ENCODE assay signal across 13 cellular contexts in the genomic region with DNA sequence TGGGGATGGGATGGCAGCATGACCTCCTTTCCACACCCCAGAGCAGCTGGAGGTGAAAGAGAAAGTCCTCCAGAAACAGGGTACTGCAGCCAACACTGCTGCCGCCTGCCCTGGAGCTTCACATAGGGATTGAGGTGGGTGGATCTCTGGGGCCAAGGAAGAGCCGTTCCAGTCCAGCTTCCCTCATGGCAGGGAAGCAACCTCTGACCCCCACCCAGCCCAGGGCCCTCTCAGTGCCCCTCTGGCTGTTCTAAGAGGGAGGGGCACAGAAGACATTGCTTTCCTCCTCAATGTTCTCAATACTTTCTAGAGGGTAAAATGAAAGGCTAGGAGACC. TPM values are rescaled to one million over a fixed set of nuclear protein-coding genes. Genes with fewer than 3 reads are reported as not detected.
DNase-seq lines count a peak whose midpoint lies in the region; ATAC-seq and TF ChIP-seq lines count a peak whose summit lies in the region.
"Had no signal": no experiment of that assay in that cellular context is flagged by ENCODE, and none has a peak within 500 bp of the region (broad histone marks: within the 10 kb centered on the region; RNA-seq: fewer than 3 reads in every experiment).

No MANE protein-coding gene starts in this region.

- H3K36me3 ChIP-seq in OCI-LY3 (replicated peaks; ENCODE audit: low read depth, low read length), result peaks cover 23% of the 10 kb centered on the region
- H3K36me3 ChIP-seq in osteoblast (ENCODE audit: insufficient read depth, low read length), result no peaks in the 10 kb centered on the region
- H3K36me3 ChIP-seq in GM23338 (ENCODE audit: insufficient read depth), result no peaks in the 10 kb centered on the region
- H3K36me3 ChIP-seq: transverse colon had no signal

- H3K27me3 ChIP-seq in OCI-LY3 (ENCODE audit: low read depth, low read length) (no peaks in the 10 kb centered on the region), osteoblast (ENCODE audit: insufficient read depth, low read length) (peaks cover 50% of the 10 kb centered on the region), GM23338 (ENCODE audit: insufficient read depth) (no peaks in the 10 kb centered on the region)
- H3K27me3 ChIP-seq: transverse colon had no signal

- H3K27ac ChIP-seq in OCI-LY3 (ENCODE audit: low read length) (peak overlapping the region; percentile 26), osteoblast (ENCODE audit: low read depth, low read length) (no peak overlapping the region), GM23338 (ENCODE audit: low read depth) (no peak overlapping the region)
- H3K27ac ChIP-seq: transverse colon had no signal

- H3K4me3 ChIP-seq in OCI-LY3 (ENCODE audit: low read length), result peak overlapping the region; percentile 49
- H3K4me3 ChIP-seq in osteoblast (ENCODE audit: insufficient read depth, low read length), result no peak overlapping the region
- no peak overlapping the region for H3K4me3 ChIP-seq in GM23338
- H3K4me3 ChIP-seq: transverse colon had no signal

- peak; percentile 68 for DNase-seq in activated CD4-positive, alpha-beta T cell treated with anti-CD3 and anti-CD28 coated beads, Interleukin-2, amount 10 ng/mL, durations not matched to agents 24 days and 14 days
- no peak for DNase-seq in activated CD4-positive, alpha-beta T cell treated with anti-CD3 and anti-CD28 coated beads for 4 hours
- DNase-seq in central memory CD8-positive, alpha-beta T cell (ENCODE audit: low spot score in 2 of 2), result no peak
- peak; percentile 63 for DNase-seq in osteoblast (ENCODE audit: insufficient read length, low spot score, missing footprints)
- DNase-seq in SW480 (ENCODE audit: low spot score), result no peak
- no peak for DNase-seq in T1000 (lab: John Stamatoyannopoulos, UW)
- no peak for DNase-seq in GM23338 (ENCODE audit: low spot score)
- DNase-seq: ACHN; activated CD4-positive, alpha-beta T cell treated with anti-CD3 and anti-CD28 coated beads for 48 hours; MV-4-11; SW 1271; transverse colon had no signal

- H3K27ac Mint-ChIP-seq in activated CD4-positive, alpha-beta T cell treated with anti-CD3 and anti-CD28 coated beads, Interleukin-2, amount 10 ng/mL, durations not matched to agents 24 days and 14 days, result peak overlapping the region; percentile 97
- peak overlapping the region; percentile 96 for H3K27ac Mint-ChIP-seq in central memory CD8-positive, alpha-beta T cell (ENCODE audit: low read depth)
- H3K27ac Mint-ChIP-seq in GM23338, result no peak overlapping the region

- H3K4me1 Mint-ChIP-seq in activated CD4-positive, alpha-beta T cell treated with anti-CD3 and anti-CD28 coated beads, Interleukin-2, amount 10 ng/mL, durations not matched to agents 24 days and 14 days, result peaks cover 84% of the 10 kb centered on the region
- H3K4me1 Mint-ChIP-seq in central memory CD8-positive, alpha-beta T cell, result peaks cover 91% of the 10 kb centered on the region
- H3K4me1 Mint-ChIP-seq in GM23338, result peaks cover 72% of the 10 kb centered on the region

- intact Hi-C loops in activated CD4-positive, alpha-beta T cell treated with anti-CD3 and anti-CD28 coated beads, Interleukin-2, amount 10 ng/mL, durations not matched to agents 24 days and 14 days (cut with micrococcal nuclease), result loop anchor here (5.0 kb wide), 1 partner anchor 665 kb away; no protein-coding TSS in a partner anchor

- peak overlapping the region; percentile 53 for H3K9ac ChIP-seq in OCI-LY3 (ENCODE audit: low read length)

- no peak overlapping the region for H2AFZ ChIP-seq in OCI-LY3 (ENCODE audit: low read depth, low read length)
- H2AFZ ChIP-seq in osteoblast (ENCODE audit: low read length), result no peak overlapping the region
- no peak overlapping the region for H2AFZ ChIP-seq in GM23338

- no peaks in the 10 kb centered on the region for H3K9me3 Mint-ChIP-seq in activated CD4-positive, alpha-beta T cell treated with anti-CD3 and anti-CD28 coated beads, Interleukin-2, amount 10 ng/mL, durations not matched to agents 24 days and 14 days
- no peaks in the 10 kb centered on the region for H3K9me3 Mint-ChIP-seq in central memory CD8-positive, alpha-beta T cell
- no peaks in the 10 kb centered on the region for H3K9me3 Mint-ChIP-seq in GM23338

- H3K27me3 Mint-ChIP-seq in activated CD4-positive, alpha-beta T cell treated with anti-CD3 and anti-CD28 coated beads, Interleukin-2, amount 10 ng/mL, durations not matched to agents 24 days and 14 days, result no peaks in the 10 kb centered on the region
- H3K27me3 Mint-ChIP-seq in central memory CD8-positive, alpha-beta T cell, result no peaks in the 10 kb centered on the region
- H3K27me3 Mint-ChIP-seq in GM23338 (ENCODE audit: insufficient read depth, low read depth, poor library complexity), result peaks cover 30% of the 10 kb centered on the region

- no peak for ATAC-seq in central memory CD8-positive, alpha-beta T cell (replicated peaks; ENCODE audit: extremely low read depth, poor library complexity, severe bottlenecking)
- no peak for ATAC-seq in GM23338

- peaks cover 58% of the 10 kb centered on the region for H4K20me1 ChIP-seq in OCI-LY3 (ENCODE audit: insufficient read depth, low read length)
- H4K20me1 ChIP-seq in osteoblast (ENCODE audit: insufficient read depth, low read length), result no peaks in the 10 kb centered on the region
- peaks cover 3% of the 10 kb centered on the region for H4K20me1 ChIP-seq in GM23338 (replicated peaks; ENCODE audit: insufficient read depth)

- H3K4me2 ChIP-seq in OCI-LY3 (ENCODE audit: low read length), result peak overlapping the region; percentile 99
- H3K4me2 ChIP-seq in osteoblast (ENCODE audit: insufficient read depth, low read length), result no peak overlapping the region
- H3K4me2 ChIP-seq in GM23338, result no peak overlapping the region

- no peaks in the 10 kb centered on the region for H3K9me3 ChIP-seq in OCI-LY3 (ENCODE audit: insufficient read depth, low read length)
- H3K9me3 ChIP-seq in osteoblast (ENCODE audit: low read depth, low read length), result no peaks in the 10 kb centered on the region
- H3K9me3 ChIP-seq: transverse colon had no signal

- no peaks in the 10 kb centered on the region for H3K9me2 ChIP-seq in GM23338 (ENCODE audit: insufficient read depth)

- peaks cover 5% of the 10 kb centered on the region; the same call in 1 of the 2 replicates for H3F3A ChIP-seq in GM23338 (replicated peaks; ENCODE audit: low read depth)

- no peak for TF ChIP-seq CTCF in OCI-LY3 (IDR thresholded peaks at IDR 0.05; ENCODE audit: low read depth, low read length)
- TF ChIP-seq CTCF in osteoblast (IDR thresholded peaks at IDR 0.05; ENCODE audit: extremely low read depth, low read depth, low read length), result no peak
- no peak for TF ChIP-seq CTCF in GM23338 (conservative IDR thresholded peaks at IDR 0.05; ENCODE audit: low read depth in 2 of 2)

- H3K36me3 Mint-ChIP-seq in activated CD4-positive, alpha-beta T cell treated with anti-CD3 and anti-CD28 coated beads, Interleukin-2, amount 10 ng/mL, durations not matched to agents 24 days and 14 days (ENCODE audit: low read depth), result peaks cover 12% of the 10 kb centered on the region
- H3K36me3 Mint-ChIP-seq in central memory CD8-positive, alpha-beta T cell (ENCODE audit: insufficient read depth), result peaks cover 13% of the 10 kb centered on the region
- H3K36me3 Mint-ChIP-seq in GM23338 (ENCODE audit: low read depth), result 0 out of 3 replicates have a peak, but pooled peaks cover 2% of the 10 kb centered on the region

- H3K79me2 ChIP-seq in OCI-LY3 (ENCODE audit: low read length), result peaks cover 99% of the 10 kb centered on the region
- no peaks in the 10 kb centered on the region for H3K79me2 ChIP-seq in osteoblast (ENCODE audit: insufficient read depth, low read length)
- peaks cover 56% of the 10 kb centered on the region for H3K79me2 ChIP-seq in GM23338 (replicated peaks; ENCODE audit: insufficient read depth)

- peak overlapping the region; percentile 77 for H3K4me3 Mint-ChIP-seq in activated CD4-positive, alpha-beta T cell treated with anti-CD3 and anti-CD28 coated beads, Interleukin-2, amount 10 ng/mL, durations not matched to agents 24 days and 14 days
- peak overlapping the region; percentile 45 for H3K4me3 Mint-ChIP-seq in central memory CD8-positive, alpha-beta T cell
- H3K4me3 Mint-ChIP-seq in GM23338, result no peak overlapping the region

- H3K4me1 ChIP-seq in OCI-LY3 (ENCODE audit: low read length) (peaks cover 92% of the 10 kb centered on the region), osteoblast (ENCODE audit: insufficient read depth, low read length) (no peaks in the 10 kb centered on the region), GM23338 (ENCODE audit: insufficient read depth) (peaks cover 59% of the 10 kb centered on the region)

TF ChIP-seq in GM23338, 12 proteins besides CTCF, POLR2A, EP300 and RAD21 (continues in another document):
- TF ChIP-seq POLR2AphosphoS5 (IDR thresholded peaks at IDR 0.05; ENCODE audit: low read depth), result no peak
- no peak for TF ChIP-seq NANOG (IDR thresholded peaks at IDR 0.05; ENCODE audit: borderline replicate concordance)
- TF ChIP-seq EZH2 (IDR thresholded peaks at IDR 0.05; ENCODE audit: low read depth, unreplicated experiment), result no peak
- TF ChIP-seq ETS1 (IDR thresholded peaks at IDR 0.05), result no peak

RNA-seq across cellular contexts. Expression of gene KIF21B, which starts 5.7 kb away (rescaled TPM):
- 48.3 and 49.3 TPM in 2 replicates for total RNA-seq in activated CD4-positive, alpha-beta T cell treated with anti-CD3 and anti-CD28 coated beads, Interleukin-2, amount 10 ng/mL, durations not matched to agents 24 days and 14 days
- total RNA-seq in osteoblast, result under 0.01 TPM in 2 replicates
- total RNA-seq in GM23338 (2014; rRNA removed; shearing (Covaris generic)), result 26.6 and 34.3 TPM in 2 replicates
- 4.6 and 5.3 TPM in 2 replicates for polyA plus RNA-seq in GM23338 (2016; fragmentation: Nextera tagmentation; extraction: Ambion mirVana)

Comparison
In these comparisons a context has a peak if more than half of its experiments do, and no peak if none do; other contexts are left out.
1. DNase-seq: peak in activated CD4-positive, alpha-beta T cell treated with anti-CD3 and anti-CD28 coated beads, Interleukin-2, amount 10 ng/mL, durations not matched to agents 24 days and 14 days (single experiment) and osteoblast (single experiment); none in activated CD4-positive, alpha-beta T cell treated with anti-CD3 and anti-CD28 coated beads for 4 hours (0 of 2), central memory CD8-positive, alpha-beta T cell (0 of 2), SW480 (single experiment), T1000 (single experiment) and GM23338 (single experiment).
2. RNA of gene KIF21B, which starts 5.7 kb away (total RNA-seq): 48.3 to 49.3 TPM in activated CD4-positive, alpha-beta T cell treated with anti-CD3 and anti-CD28 coated beads, Interleukin-2, amount 10 ng/mL, durations not matched to agents 24 days and 14 days and 26.6 to 34.3 TPM in GM23338; under 0.01 TPM in osteoblast; every median in the first group is over 10 times any median in the second.